In the genomic region with DNA sequence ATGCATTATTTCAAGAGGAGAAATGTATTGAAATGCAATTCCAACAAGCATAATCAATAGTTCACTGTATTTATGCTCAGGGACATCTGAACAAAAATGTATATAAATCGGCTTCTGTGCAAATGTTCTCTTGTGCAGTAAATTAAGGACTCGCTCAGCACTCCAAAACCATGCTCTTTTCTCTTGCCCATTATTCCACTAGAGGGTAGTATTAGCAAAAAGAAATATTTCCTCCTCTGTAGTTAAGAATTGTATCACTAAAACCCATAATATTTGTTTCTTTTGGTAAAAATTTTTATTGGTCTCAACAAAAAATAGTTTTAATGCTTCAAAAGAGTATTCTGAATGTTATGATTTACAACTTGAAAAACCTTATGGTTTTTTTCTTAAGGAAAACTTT, we compare ENCODE assay signal across 12 cellular contexts.
DNase-seq lines count a peak whose midpoint lies in the region; ATAC-seq, FAIRE-seq and TF ChIP-seq lines count a peak whose summit lies in the region.
"Had no signal": no experiment of that assay in that cellular context is flagged by ENCODE, and none has a peak within 500 bp of the region (broad histone marks: within the 10 kb centered on the region; RNA-seq: fewer than 3 reads in every experiment).

No MANE protein-coding gene starts in this region.

- DNase-seq in NOMO-1 treated with DMSO at 0.1 percent for 48 hours (lab: John Stamatoyannopoulos, UW; ENCODE audit: unreplicated experiment) (peak; percentile 4), NOMO-1 treated with dmso at 0.1 percent for 144 hours (lab: John Stamatoyannopoulos, UW; ENCODE audit: unreplicated experiment) (no peak), RCC 7860 (ENCODE audit: low spot score) (no peak), foreskin keratinocyte (peak in 1 of 2 donors; percentile 13), superior temporal gyrus (ENCODE audit: extremely low spot score) (peak; percentile 74), dermis blood vessel endothelial cell (no peak), NCI-H82 treated with DMSO at 0.1 percent for 48 hours (lab: John Stamatoyannopoulos, UW; ENCODE audit: unreplicated experiment) (no peak)
- DNase-seq in stimulated activated CD4-positive, alpha-beta T cell treated with anti-CD3 and anti-CD28 coated beads, Interleukin-15, amount 100 ng/mL, for 24 hours, result no peak
- DNase-seq: body of pancreas; NCI-H1417 treated with DMSO at 0.1 percent for 48 hours; stimulated activated CD4-positive, alpha-beta T cell treated with anti-CD3 and anti-CD28 coated beads, Interleukin-2, amount 100 ng/mL, for 48 hours had no signal

- no peaks in the 10 kb centered on the region for H3K27me3 ChIP-seq in foreskin keratinocyte
- H3K27me3 ChIP-seq: body of pancreas, SJCRH30 had no signal

- peak; percentile 15 for FAIRE-seq in RCC 7860 (lab: Jason Lieb, UNC)

- TF ChIP-seq CTCF in foreskin keratinocyte (conservative IDR thresholded peaks at IDR 0.05), result peak; percentile 64

- H3K4me1 ChIP-seq in foreskin keratinocyte, result no peaks in the 10 kb centered on the region
- H3K4me1 ChIP-seq: body of pancreas, SJCRH30 had no signal

- no peak for ATAC-seq in foreskin keratinocyte
- ATAC-seq: body of pancreas had no signal

- no peak overlapping the region for H3K27ac ChIP-seq in foreskin keratinocyte
- H3K27ac ChIP-seq: body of pancreas, SJCRH30 had no signal

Comparison
In these comparisons a context has a peak if more than half of its experiments do, and no peak if none do; other contexts are left out.
1. DNase-seq: peak in NOMO-1 treated with DMSO at 0.1 percent for 48 hours (single experiment) and superior temporal gyrus (single experiment); none in NOMO-1 treated with dmso at 0.1 percent for 144 hours (single experiment), RCC 7860 (single experiment), stimulated activated CD4-positive, alpha-beta T cell treated with anti-CD3 and anti-CD28 coated beads, Interleukin-15, amount 100 ng/mL, for 24 hours (single experiment), dermis blood vessel endothelial cell (single experiment) and NCI-H82 treated with DMSO at 0.1 percent for 48 hours (single experiment).